In the genomic region with DNA sequence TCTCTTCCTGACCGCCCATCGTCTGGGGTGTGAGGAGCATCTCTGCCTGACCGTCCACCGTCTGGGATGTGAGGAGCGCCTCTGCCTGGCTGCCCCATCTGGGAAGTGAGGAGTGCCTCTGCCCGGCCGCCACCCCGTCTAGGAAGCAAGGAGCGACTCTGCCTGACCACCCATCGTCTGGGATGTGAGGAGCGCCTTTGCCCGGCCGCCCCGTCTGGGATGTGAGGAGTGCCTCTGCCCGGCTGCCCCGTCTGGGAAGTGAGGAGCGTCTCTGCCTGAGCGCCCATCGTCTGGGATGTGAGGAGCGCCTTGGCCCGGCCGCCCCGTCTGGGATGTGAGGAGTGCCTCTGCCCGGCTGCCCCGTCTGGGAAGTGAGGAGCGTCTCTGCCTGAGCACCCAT, we compare ENCODE assay signal across 1 cellular context. TPM values are rescaled to one million over a fixed set of nuclear protein-coding genes. Genes with fewer than 3 reads are reported as not detected.
"Had no signal": no experiment of that assay in that cellular context is flagged by ENCODE, and none has a peak within 500 bp of the region (broad histone marks: within the 10 kb centered on the region; RNA-seq: fewer than 3 reads in every experiment).

No MANE protein-coding gene starts in this region.

RNA-seq across cellular contexts. Expression of a gene that starts 17.0 kb away (rescaled TPM):
- total RNA-seq: G401 had no signal
